11 cellular contexts compared by ENCODE assay signal in the genomic region with DNA sequence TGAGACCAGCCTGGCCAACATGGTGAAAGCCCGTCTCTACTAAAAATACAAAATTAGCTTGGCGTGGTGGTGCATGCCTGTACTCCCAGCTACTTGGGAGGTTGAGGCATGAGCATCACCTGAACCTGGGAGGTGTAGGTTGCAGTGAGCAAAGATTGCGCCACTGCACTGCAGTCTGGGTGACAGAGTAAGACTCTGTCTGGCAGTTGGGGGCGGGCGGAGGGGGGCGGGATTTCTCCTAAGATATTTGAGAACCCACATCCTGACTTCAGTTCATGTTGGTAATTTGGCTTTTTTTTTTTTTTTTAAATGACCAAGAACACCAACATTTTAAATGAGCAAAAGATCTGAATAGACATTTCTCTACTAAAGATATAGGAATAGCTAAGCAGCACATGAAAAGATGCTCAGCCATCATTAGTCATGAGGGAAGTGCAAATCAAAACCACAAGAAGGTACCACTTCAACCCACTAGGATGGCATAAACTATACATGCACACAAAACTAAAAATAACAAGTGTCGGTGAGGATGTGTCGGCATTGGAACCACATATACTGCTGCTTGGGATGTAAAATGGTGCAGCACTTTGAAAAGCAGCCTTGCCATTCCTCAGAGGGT.
DNase-seq lines count a peak whose midpoint lies in the region; ATAC-seq lines count a peak whose summit lies in the region.
"Had no signal": no experiment of that assay in that cellular context is flagged by ENCODE, and none has a peak within 500 bp of the region (broad histone marks: within the 10 kb centered on the region; RNA-seq: fewer than 3 reads in every experiment).

No MANE protein-coding gene starts in this region.

- peaks cover 24% of the 10 kb centered on the region for H3K4me1 Mint-ChIP-seq in activated T-helper 17 cell treated with anti-CD3 and anti-CD28 coated beads, Interleukin-2, amount 50 U/mL, for 72 hours
- peaks cover 9 to 36% (median 31%) of the 10 kb centered on the region in 4 donors for H3K4me1 Mint-ChIP-seq in naive thymus-derived CD8-positive, alpha-beta T cell

- peaks cover 62% of the 10 kb centered on the region for H3K36me3 Mint-ChIP-seq in activated T-helper 17 cell treated with anti-CD3 and anti-CD28 coated beads, Interleukin-2, amount 50 U/mL, for 72 hours (ENCODE audit: low read depth)
- H3K36me3 Mint-ChIP-seq in naive thymus-derived CD8-positive, alpha-beta T cell, result no peaks in the 10 kb centered on the region

- H3K4me3 Mint-ChIP-seq in activated T-helper 17 cell treated with anti-CD3 and anti-CD28 coated beads, Interleukin-2, amount 50 U/mL, for 72 hours, result peak overlapping the region; percentile 77
- peak overlapping the region; percentile 1 to 89 (median 72) for H3K4me3 Mint-ChIP-seq in naive thymus-derived CD8-positive, alpha-beta T cell
- H3K4me3 Mint-ChIP-seq: WTC11 had no signal

- no peaks in the 10 kb centered on the region for H3K27me3 Mint-ChIP-seq in activated T-helper 17 cell treated with anti-CD3 and anti-CD28 coated beads, Interleukin-2, amount 50 U/mL, for 72 hours
- no peaks in the 10 kb centered on the region for H3K27me3 Mint-ChIP-seq in naive thymus-derived CD8-positive, alpha-beta T cell

- no peaks in the 10 kb centered on the region for H3K9me3 Mint-ChIP-seq in activated T-helper 17 cell treated with anti-CD3 and anti-CD28 coated beads, Interleukin-2, amount 50 U/mL, for 72 hours
- no peaks in the 10 kb centered on the region for H3K9me3 Mint-ChIP-seq in naive thymus-derived CD8-positive, alpha-beta T cell
- H3K9me3 Mint-ChIP-seq: WTC11 had no signal

- ATAC-seq in activated CD4-positive, CD25-positive, alpha-beta regulatory T cell treated with anti-CD3 and anti-CD28 coated beads, Interleukin-2, amount 50 U/mL, for 24 hours, result peak; percentile 71 to 77
- peak; percentile 77 for ATAC-seq in activated T-helper 17 cell treated with anti-CD3 and anti-CD28 coated beads, Interleukin-2, amount 50 U/mL, for 72 hours (replicated peaks)
- peak; percentile 75 to 89 for ATAC-seq in naive thymus-derived CD8-positive, alpha-beta T cell
- no peak for ATAC-seq in HG02610 (IDR thresholded peaks at IDR 0.05; ENCODE audit: unreplicated experiment)
- ATAC-seq in GM21390 (IDR thresholded peaks at IDR 0.05; ENCODE audit: unreplicated experiment), result no peak
- ATAC-seq: WTC11 had no signal

- peak in 9 of 10 donors; percentile 10 to 75 (median 36) for DNase-seq in naive thymus-derived CD8-positive, alpha-beta T cell
- peak; percentile 63 to 68 for DNase-seq in stimulated activated CD8-positive, alpha-beta memory T cell treated with anti-CD3 and anti-CD28 coated beads, Interleukin-7, amount 100 ng/mL, for 4 hours (ENCODE audit: low read depth in 2 of 2)
- DNase-seq in iPS-NIHi7 (ENCODE audit: extremely low spot score) (no peak), amygdala (lab: John Stamatoyannopoulos, UW) (no peak)
- DNase-seq: DMS79, GM23248 had no signal

- H3K27ac Mint-ChIP-seq in activated T-helper 17 cell treated with anti-CD3 and anti-CD28 coated beads, Interleukin-2, amount 50 U/mL, for 72 hours, result peak overlapping the region; percentile 89
- peak overlapping the region in 8 of 10 donors; percentile 28 to 73 (median 50) for H3K27ac Mint-ChIP-seq in naive thymus-derived CD8-positive, alpha-beta T cell
- H3K27ac Mint-ChIP-seq: WTC11 had no signal

- POLR2A ChIA-PET in naive thymus-derived CD8-positive, alpha-beta T cell (lab: Charles Lee), result no interaction called here

Comparison
In these comparisons a context has a peak if more than half of its experiments do, and no peak if none do; other contexts are left out.
1. ATAC-seq: peak in activated CD4-positive, CD25-positive, alpha-beta regulatory T cell treated with anti-CD3 and anti-CD28 coated beads, Interleukin-2, amount 50 U/mL, for 24 hours (2 of 2), activated T-helper 17 cell treated with anti-CD3 and anti-CD28 coated beads, Interleukin-2, amount 50 U/mL, for 72 hours (single experiment) and naive thymus-derived CD8-positive, alpha-beta T cell (2 of 2); none in HG02610 (single experiment) and GM21390 (single experiment).
2. DNase-seq: peak in naive thymus-derived CD8-positive, alpha-beta T cell (9 of 10) and stimulated activated CD8-positive, alpha-beta memory T cell treated with anti-CD3 and anti-CD28 coated beads, Interleukin-7, amount 100 ng/mL, for 4 hours (2 of 2); none in iPS-NIHi7 (single experiment) and amygdala (0 of 56).